In the genomic region with DNA sequence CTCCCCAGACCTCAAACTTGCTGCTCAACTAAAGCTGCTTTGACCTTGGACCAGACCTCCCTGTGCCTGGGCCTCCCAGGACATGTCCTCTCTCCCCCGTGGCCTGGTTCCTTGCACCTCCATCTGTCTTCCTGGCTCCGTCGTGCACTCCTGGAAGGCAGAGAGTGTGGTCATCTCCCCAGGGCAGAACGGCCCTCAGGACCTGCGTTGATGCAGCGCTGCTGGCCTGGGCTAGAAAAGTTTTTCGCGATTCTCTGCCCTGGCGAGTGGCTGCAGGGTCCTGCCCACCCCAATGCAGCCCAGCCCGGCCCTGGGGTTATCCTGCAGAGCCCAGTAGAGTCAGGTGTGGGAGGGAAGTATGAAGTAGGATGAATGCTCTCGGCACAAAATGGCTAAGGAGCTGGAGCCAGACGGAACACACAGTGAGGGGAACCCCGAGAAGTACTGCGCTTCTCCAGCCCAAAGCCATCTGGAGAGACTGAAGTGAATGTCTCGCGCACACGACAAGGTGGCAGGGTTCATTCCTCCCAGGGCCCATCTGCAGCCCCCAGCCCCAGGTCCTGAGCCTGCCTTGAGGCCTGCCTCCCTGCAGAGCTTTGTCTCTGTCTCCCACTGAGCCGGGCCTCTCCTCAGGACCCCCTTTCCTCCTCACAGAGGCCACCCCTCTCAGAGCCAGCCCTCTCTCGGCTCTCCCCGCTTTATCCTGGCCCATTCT, we compare ENCODE assay signal across 15 cellular contexts. TPM values are rescaled to one million over a fixed set of nuclear protein-coding genes. Genes with fewer than 3 reads are reported as not detected.
DNase-seq lines count a peak whose midpoint lies in the region; ATAC-seq and TF ChIP-seq lines count a peak whose summit lies in the region.
"Had no signal": no experiment of that assay in that cellular context is flagged by ENCODE, and none has a peak within 500 bp of the region (broad histone marks: within the 10 kb centered on the region; RNA-seq: fewer than 3 reads in every experiment).

No MANE protein-coding gene starts in this region.

- no peak overlapping the region for H3K4me2 ChIP-seq in GM23338

- no peaks in the 10 kb centered on the region for H3K36me3 ChIP-seq in GM23338 (ENCODE audit: insufficient read depth)
- H3K36me3 ChIP-seq in lower lobe of right lung: peaks cover 8% of the 10 kb centered on the region
- H3K36me3 ChIP-seq in stomach: no peaks in the 10 kb centered on the region
- H3K36me3 ChIP-seq in body of pancreas (replicated peaks in 1 of 2; ENCODE audit: insufficient read depth in 1 of 2, low read depth in 2 of 2): no peaks in the 10 kb centered on the region
- H3K36me3 ChIP-seq: SJSA1 had no signal

- H3K36me3 Mint-ChIP-seq in GM23338 (ENCODE audit: low read depth): no peaks in the 10 kb centered on the region
- H3K36me3 Mint-ChIP-seq: activated CD4-positive, alpha-beta memory T cell treated with anti-CD3 and anti-CD28 coated beads for 36 hours; immature natural killer cell had no signal

- peaks cover 10% of the 10 kb centered on the region for H3K27me3 Mint-ChIP-seq in GM23338 (ENCODE audit: insufficient read depth, low read depth, poor library complexity)

- H3K9me3 Mint-ChIP-seq in GM23338: no peaks in the 10 kb centered on the region
- H3K9me3 Mint-ChIP-seq: activated CD4-positive, alpha-beta memory T cell treated with anti-CD3 and anti-CD28 coated beads for 36 hours; immature natural killer cell had no signal

- H3K4me1 ChIP-seq in GM23338 (ENCODE audit: insufficient read depth) (no peaks in the 10 kb centered on the region), lower lobe of right lung (peaks cover 68% of the 10 kb centered on the region), stomach (peaks cover 37 to 67% (median 54%) of the 10 kb centered on the region in 4 donors), body of pancreas (peaks cover 29% of the 10 kb centered on the region)

- DNase-seq in GM23338 (ENCODE audit: low spot score) (no peak), coronary artery (ENCODE audit: low spot score) (no peak), lower lobe of right lung (no peak), stomach (no peak), body of pancreas (no peak)
- DNase-seq: activated CD4-positive, alpha-beta memory T cell treated with anti-CD3 and anti-CD28 coated beads for 36 hours; effector CD8-positive, alpha-beta T cell; foreskin fibroblast; immature natural killer cell; mucosa of descending colon; NCI-H1048 had no signal

- H3F3A ChIP-seq in GM23338 (replicated peaks; ENCODE audit: low read depth): no peaks in the 10 kb centered on the region

- TF ChIP-seq POLR2A in stomach (IDR thresholded peaks at IDR 0.05) (no peak), body of pancreas (IDR thresholded peaks at IDR 0.05) (no peak)

- H3K27me3 ChIP-seq in GM23338 (ENCODE audit: insufficient read depth): no peaks in the 10 kb centered on the region
- H3K27me3 ChIP-seq in lower lobe of right lung (ENCODE audit: low read depth): no peaks in the 10 kb centered on the region
- peaks cover 0 to 7% (median 0%) of the 10 kb centered on the region in 3 donors for H3K27me3 ChIP-seq in stomach
- H3K27me3 ChIP-seq in body of pancreas: no peaks in the 10 kb centered on the region
- H3K27me3 ChIP-seq: SJSA1 had no signal

- H3K4me1 Mint-ChIP-seq in GM23338: peaks cover 3% of the 10 kb centered on the region; the same call in 1 of the 3 replicates
- H3K4me1 Mint-ChIP-seq: immature natural killer cell had no signal

- TF ChIP-seq EP300 in stomach (IDR thresholded peaks at IDR 0.05): no peak

- TF ChIP-seq CTCF in GM23338 (conservative IDR thresholded peaks at IDR 0.05; ENCODE audit: low read depth in 2 of 2): no peak
- no peak for TF ChIP-seq CTCF in coronary artery (IDR thresholded peaks at IDR 0.05)
- no peak for TF ChIP-seq CTCF in lower lobe of right lung (IDR thresholded peaks at IDR 0.05)
- TF ChIP-seq CTCF in stomach (IDR thresholded peaks at IDR 0.05): no peak
- TF ChIP-seq CTCF in body of pancreas (IDR thresholded peaks at IDR 0.05): no peak

- H2AFZ ChIP-seq in GM23338: peak overlapping the region; percentile 76

- intact Hi-C loops in lower lobe of right lung (cut with DNase I): no loop called here
- intact Hi-C loops in stomach (cut with DNase I; ENCODE audit: low total_unique reads): no loop called here
- intact Hi-C loops in body of pancreas (cut with DNase I): no loop called here

- H3K9me3 ChIP-seq in lower lobe of right lung (no peaks in the 10 kb centered on the region), stomach (no peaks in the 10 kb centered on the region), body of pancreas (no peaks in the 10 kb centered on the region)
- H3K9me3 ChIP-seq: mucosa of descending colon, SJSA1 had no signal

- no peaks in the 10 kb centered on the region for H3K9me2 ChIP-seq in GM23338 (ENCODE audit: insufficient read depth)

- H3K27ac Mint-ChIP-seq in GM23338: no peak overlapping the region
- H3K27ac Mint-ChIP-seq: activated CD4-positive, alpha-beta memory T cell treated with anti-CD3 and anti-CD28 coated beads for 36 hours; immature natural killer cell had no signal

- H3K4me3 ChIP-seq in GM23338 (no peak overlapping the region), coronary artery (no peak overlapping the region), lower lobe of right lung (no peak overlapping the region), stomach (no peak overlapping the region), body of pancreas (no peak overlapping the region)
- H3K4me3 ChIP-seq: mucosa of descending colon, SJSA1 had no signal

- H3K27ac ChIP-seq in GM23338 (ENCODE audit: low read depth) (no peak overlapping the region), coronary artery (peak overlapping the region; percentile 71 to 94), lower lobe of right lung (peak overlapping the region; percentile 51), stomach (peak overlapping the region in 3 of 5 donors; percentile 30 to 71 (median 63)), body of pancreas (no peak overlapping the region)
- H3K27ac ChIP-seq: SJSA1 had no signal

- no peaks in the 10 kb centered on the region for H4K20me1 ChIP-seq in GM23338 (replicated peaks; ENCODE audit: insufficient read depth)

- no peak overlapping the region for H3K4me3 Mint-ChIP-seq in GM23338
- H3K4me3 Mint-ChIP-seq: activated CD4-positive, alpha-beta memory T cell treated with anti-CD3 and anti-CD28 coated beads for 36 hours; immature natural killer cell had no signal

- no peaks in the 10 kb centered on the region for H3K79me2 ChIP-seq in GM23338 (replicated peaks; ENCODE audit: insufficient read depth)

- no peak for ATAC-seq in GM23338
- ATAC-seq in lower lobe of right lung: no peak
- no peak for ATAC-seq in HG03460 (IDR thresholded peaks at IDR 0.05; ENCODE audit: unreplicated experiment)
- no peak for ATAC-seq in body of pancreas
- no peak for ATAC-seq in GM19455 (IDR thresholded peaks at IDR 0.05; ENCODE audit: unreplicated experiment)
- no peak for ATAC-seq in HG03521 (IDR thresholded peaks at IDR 0.05; ENCODE audit: unreplicated experiment)
- ATAC-seq: mucosa of descending colon had no signal

- 80 to 87% (median 85%) methylated on average over 19 to 20 of the region's 20 CpGs for WGBS in stomach, 5 donors
- WGBS in body of pancreas, 2 donors: 78 to 89% methylated on average over 14 to 20 of the region's 20 CpGs

TF ChIP-seq in GM23338, 12 proteins besides CTCF, POLR2A, EP300 and RAD21 (continues in another document):
- no peak for TF ChIP-seq EZH2phosphoT487 (IDR thresholded peaks at IDR 0.05; ENCODE audit: unreplicated experiment)
- no peak for TF ChIP-seq CREB1 (CRISPR knock-in tag; IDR thresholded peaks at IDR 0.05; ENCODE audit: low read depth)
- TF ChIP-seq EZH2 (IDR thresholded peaks at IDR 0.05; ENCODE audit: low read depth, unreplicated experiment): no peak

RNA-seq across cellular contexts. Expression of gene ATOH8, which starts 41.7 kb away (rescaled TPM):
- 0.62 and 0.97 TPM in 2 replicates for total RNA-seq in GM23338 (2014; rRNA removed; shearing (Covaris generic))
- polyA plus RNA-seq in GM23338 (2016; fragmentation: Nextera tagmentation; extraction: Ambion mirVana) (0.11 and 0.45 TPM in 2 replicates), stomach (10 to 100 TPM; 11.3 to 20.0 (median 15.3) TPM)
- total RNA-seq in lower lobe of right lung (44.9 TPM), stomach (10 to 100 TPM in 2 of 5 donors, 1 to 10 TPM in 3; 2.3 to 23.2 (median 9.7) TPM), body of pancreas (10 to 100 TPM; 12.9 to 14.5 TPM)
- total RNA-seq: activated CD4-positive, alpha-beta memory T cell treated with anti-CD3 and anti-CD28 coated beads for 36 hours had no signal
- polyA plus RNA-seq: immature natural killer cell had no signal

Comparison
In these comparisons a context has a peak if more than half of its experiments do, and no peak if none do; other contexts are left out.
1. H3K27ac ChIP-seq: peak in coronary artery (2 of 2), lower lobe of right lung (single experiment) and stomach (3 of 5); none in GM23338 (single experiment) and body of pancreas (0 of 4).